Comparison of ENCODE assay signal across 23 cellular contexts in genomic region chr12:57180321-57180989, GRCh38. TPM values are rescaled to one million over a fixed set of nuclear protein-coding genes. Genes with fewer than 3 reads are reported as not detected.
DNase-seq lines count a peak whose midpoint lies in the region; ATAC-seq, FAIRE-seq and TF ChIP-seq lines count a peak whose summit lies in the region.
"Had no signal": no experiment of that assay in that cellular context is flagged by ENCODE, and none has a peak within 500 bp of the region (broad histone marks: within the 10 kb centered on the region; RNA-seq: fewer than 3 reads in every experiment).

No MANE protein-coding gene starts in this region.

- H3K27ac ChIP-seq in AG04450 (ENCODE audit: low read depth, low read length) (peak overlapping the region; percentile 11), HepG2 (ENCODE audit: extremely low read length, insufficient read depth, low read length) (no peak overlapping the region), osteoblast (ENCODE audit: low read depth, low read length) (no peak overlapping the region)
- H3K27ac ChIP-seq: A549 had no signal

- no peak overlapping the region for H3K4me2 ChIP-seq in HepG2 (ENCODE audit: low read depth, low read length)
- H3K4me2 ChIP-seq in osteoblast (ENCODE audit: insufficient read depth, low read length): no peak overlapping the region
- H3K4me2 ChIP-seq: A549, GM23338 had no signal

- H3K4me3 ChIP-seq in AG04450 (ENCODE audit: low read depth, low read length) (no peak overlapping the region), adipocyte (ENCODE audit: low read length) (no peak overlapping the region), HepG2 (replicated peaks in 1 of 3; ENCODE audit: insufficient read depth in 1 of 3, low read depth in 2 of 3, low read length in 3 of 3) (no peak overlapping the region), osteoblast (ENCODE audit: insufficient read depth, low read length) (no peak overlapping the region), lower leg skin (ENCODE audit: low read depth, poor library complexity, severe bottlenecking) (no peak overlapping the region)
- H3K4me3 ChIP-seq: A549, GM23338 had no signal

- ATAC-seq in HepG2 (no peak), HG03175 (IDR thresholded peaks at IDR 0.05; ENCODE audit: unreplicated experiment) (no peak), HG03439 (IDR thresholded peaks at IDR 0.05; ENCODE audit: unreplicated experiment) (no peak)
- ATAC-seq: A549, GM23338, HCT116 had no signal

- H4K20me1 ChIP-seq in HepG2 (ENCODE audit: insufficient read depth, low read length) (no peaks in the 10 kb centered on the region; the same call in 1 of the 2 replicates), osteoblast (ENCODE audit: insufficient read depth, low read length) (peaks cover 58% of the 10 kb centered on the region)

- TF ChIP-seq POLR2A in HepG2 (IDR thresholded peaks at IDR 0.05; ENCODE audit: insufficient read depth in 1 of 2, low read depth in 2 of 2, low read length in 2 of 2) (no peak), lower leg skin (IDR thresholded peaks at IDR 0.05) (no peak)

- no peak for TF ChIP-seq CTCF in AG04450 (IDR thresholded peaks at IDR 0.05; ENCODE audit: low read depth, low read length)
- TF ChIP-seq CTCF in HepG2 (CRISPR knock-in tag; IDR thresholded peaks at IDR 0.05): no peak
- TF ChIP-seq CTCF in osteoblast (IDR thresholded peaks at IDR 0.05; ENCODE audit: extremely low read depth, low read depth, low read length): no peak
- TF ChIP-seq CTCF in lower leg skin (IDR thresholded peaks at IDR 0.05): no peak

- CTCF ChIA-PET in AG04450 (lab: Charles Lee) (interaction anchor here (0.8 to 2.8 kb wide), 3 partner anchors 8 to 57 kb away, joined by 4 to 13 read pairs (median 4); no protein-coding TSS in a partner anchor), HepG2 (lab: Yijun Ruan, JAX; ENCODE audit: low intra/inter-chr PET ratio, low total read pairs) (no interaction called here)

- WGBS in HepG2 (ENCODE audit: low lambda C conversion rate): 100% methylated on average over 14 of the region's 20 CpGs
- 91% methylated on average over 19 to 20 of the region's 20 CpGs for WGBS in lower leg skin, 2 donors

- H2AFZ ChIP-seq in HepG2 (ENCODE audit: low read length) (no peak overlapping the region), osteoblast (ENCODE audit: low read length) (no peak overlapping the region)
- H2AFZ ChIP-seq: GM23338 had no signal

- peaks cover 34% of the 10 kb centered on the region for H3K4me1 ChIP-seq in adipocyte (ENCODE audit: control insufficient read depth, insufficient read depth, low read length)
- H3K4me1 ChIP-seq in HepG2 (ENCODE audit: insufficient read depth, low read length): no peaks in the 10 kb centered on the region
- H3K4me1 ChIP-seq in osteoblast (ENCODE audit: insufficient read depth, low read length): peaks cover 3% of the 10 kb centered on the region
- H3K4me1 ChIP-seq: Caco-2 had no signal

- TF ChIP-seq RAD21 in HepG2 (CRISPR knock-in tag; IDR thresholded peaks at IDR 0.05): no peak

- POLR2A ChIA-PET in AG04450 (lab: Yijun Ruan, JAX) (interaction anchor here (0.6 to 1.4 kb wide), 3 partner anchors 17 to 102 kb away, joined by 3 read pairs; partner anchors contain the start of genes NEMP1 and SHMT2), HepG2 (lab: Yijun Ruan, JAX) (interaction anchor here (0.8 to 4.7 kb wide), 5 partner anchors 31 to 69 kb away, joined by 3 to 36 read pairs (median 5); partner anchors contain the start of genes LRP1, SHMT2 and STAT6)

- H3K79me2 ChIP-seq in HepG2 (ENCODE audit: insufficient read depth, low read length) (no peaks in the 10 kb centered on the region), osteoblast (ENCODE audit: insufficient read depth, low read length) (peaks cover 83% of the 10 kb centered on the region)

- TF ChIP-seq EP300 in HepG2 (IDR thresholded peaks at IDR 0.05; ENCODE audit: low read depth in 2 of 2, low read length in 2 of 2) (no peak), HepG2 (CRISPR knock-in tag; IDR thresholded peaks at IDR 0.05; ENCODE audit: borderline replicate concordance) (no peak)

- no peaks in the 10 kb centered on the region; the same call in 1 of the 2 replicates for H3K9me3 ChIP-seq in AG04450 (ENCODE audit: control insufficient read depth, insufficient read depth, low read length)
- no peaks in the 10 kb centered on the region for H3K9me3 ChIP-seq in adipocyte (ENCODE audit: control insufficient read depth, low read length)
- H3K9me3 ChIP-seq in HepG2 (ENCODE audit: low read length): no peaks in the 10 kb centered on the region
- no peaks in the 10 kb centered on the region for H3K9me3 ChIP-seq in osteoblast (ENCODE audit: low read depth, low read length)
- H3K9me3 ChIP-seq: A549, Caco-2 had no signal

- FAIRE-seq in HepG2 (lab: Jason Lieb, UNC): no peak
- FAIRE-seq: A549, G401.6, GM12892 had no signal

- peaks cover 99% of the 10 kb centered on the region for H3K36me3 ChIP-seq in adipocyte (ENCODE audit: control insufficient read depth, insufficient read depth, low read length, severe bottlenecking)
- H3K36me3 ChIP-seq in HepG2 (replicated peaks in 1 of 2; ENCODE audit: control insufficient read depth in 1 of 2, insufficient read depth in 2 of 2, low read length in 2 of 2): peaks cover 61 to 90% of the 10 kb centered on the region in 2 experiments
- peaks cover 94% of the 10 kb centered on the region for H3K36me3 ChIP-seq in osteoblast (ENCODE audit: insufficient read depth, low read length)

- intact Hi-C loops in HepG2 (cut with micrococcal nuclease; ENCODE audit: unreplicated experiment) (no loop called here), lower leg skin (cut with DNase I; ENCODE audit: low total_unique reads) (loop anchor here (10.0 kb wide), 1 partner anchor 176 kb away; the partner anchor contains the start of gene ZBTB39)

- H3K27me3 ChIP-seq in AG04450 (ENCODE audit: control insufficient read depth, insufficient read depth, low read length) (no peaks in the 10 kb centered on the region), adipocyte (replicated peaks; ENCODE audit: control insufficient read depth, insufficient read depth, low read length) (no peaks in the 10 kb centered on the region), HepG2 (ENCODE audit: control insufficient read depth in 1 of 2, insufficient read depth in 2 of 2, low read length in 2 of 2) (no peaks in the 10 kb centered on the region), osteoblast (ENCODE audit: insufficient read depth, low read length) (no peaks in the 10 kb centered on the region)

- DNase-seq in AG04450 (ENCODE audit: low read depth, low spot score): no peak
- DNase-seq in adipocyte (ENCODE audit: low read depth): no peak
- DNase-seq in HepG2 (ENCODE audit: low spot score): no peak
- DNase-seq in osteoblast (ENCODE audit: insufficient read length, low spot score, missing footprints): peak; percentile 42
- DNase-seq in COLO829 (ENCODE audit: low spot score): no peak
- no peak for DNase-seq in lower leg skin (ENCODE audit: low spot score in 2 of 2)
- DNase-seq: 8988T, ACHN, C1 segment of cervical spinal cord, Caco-2, DMS153, DND-41, H9 had no signal

- H3K9ac ChIP-seq in adipocyte (ENCODE audit: low read length) (peak overlapping the region; percentile 32), HepG2 (ENCODE audit: insufficient read depth, low read depth, low read length) (no peak overlapping the region)

- in situ Hi-C loops in HepG2 (cut with HindIII; ENCODE audit: extremely low pct_ligation_motif_present, low pct_unique_long_range_greater_than_20kb): no loop called here

- TSS peak; percentile 18 for BruUV-seq in HepG2 (replicated peaks; lab: Mats Ljungman, UMichigan)

RNA-seq across cellular contexts. Expression of gene LRP1-AS, which starts 33.0 kb away (rescaled TPM):
- polyA plus RNA-seq in AG04450 (2011; rRNA removed) (not detected in 2 replicates), HepG2 (2011; rRNA removed) (0.20 TPM in 1 of 2 replicates, not detected in the other)
- polyA minus RNA-seq in AG04450 (2011; rRNA and poly(A)+ RNA removed): not detected in 2 replicates
- total RNA-seq in HepG2 (2016; rRNA removed; fragmentation: Illumina TruSeq; extraction: Trizol) (not detected in 2 replicates), osteoblast (not detected in 2 replicates), lower leg skin (not detected)
- not detected in 2 replicates for total RNA-seq in HepG2 (2016; cell fraction: cytosol; rRNA removed; fragmentation: Illumina TruSeq; extraction: Trizol; ENCODE audit: low read depth)
- not detected in 2 replicates for total RNA-seq in HepG2 (2016; cell fraction: insoluble cytoplasmic fraction; rRNA removed; fragmentation: Illumina TruSeq; extraction: Trizol)
- not detected in 2 replicates for total RNA-seq in HepG2 (2016; cell fraction: membrane; rRNA removed; fragmentation: Illumina TruSeq; extraction: Trizol)
- total RNA-seq in HepG2 (2016; cell fraction: nucleus; rRNA removed; fragmentation: Illumina TruSeq; extraction: Trizol): not detected in 2 replicates
- not detected in 2 replicates for polyA plus RNA-seq in HepG2 (2011; cell fraction: cytosol; rRNA removed)
- polyA plus RNA-seq in HepG2 (2011; cell fraction: nucleus; rRNA removed): not detected in 2 replicates
- not detected in 2 replicates for polyA plus RNA-seq in HepG2 (2012)
- not detected in 2 replicates for polyA plus RNA-seq in HepG2 (2016; cell fraction: cytosol; fragmentation: Illumina TruSeq; extraction: Trizol; ENCODE audit: low read depth)
- polyA plus RNA-seq in HepG2 (2016; cell fraction: insoluble cytoplasmic fraction; fragmentation: Illumina TruSeq; extraction: Trizol; ENCODE audit: low read depth): not detected in 2 replicates
- polyA plus RNA-seq in HepG2 (2016; cell fraction: membrane; fragmentation: Illumina TruSeq; extraction: Trizol; ENCODE audit: low read depth): not detected in 2 replicates
- not detected in 2 replicates for polyA plus RNA-seq in HepG2 (2016; cell fraction: nucleus; fragmentation: Illumina TruSeq; extraction: Trizol; ENCODE audit: insufficient read depth, low read depth)
- polyA minus RNA-seq in HepG2 (2011; rRNA and poly(A)+ RNA removed; ENCODE audit: low replicate concordance): not detected in 2 replicates
- polyA minus RNA-seq in HepG2 (2011; cell fraction: cytosol; rRNA and poly(A)+ RNA removed): not detected in 2 replicates
- not detected in 2 replicates for polyA minus RNA-seq in HepG2 (2011; cell fraction: nucleus; rRNA and poly(A)+ RNA removed)
- total RNA-seq: Caco-2; CD4-positive, alpha-beta memory T cell; GM23338; H4; H9 had no signal
- polyA plus RNA-seq: A549; BJ; CD4-positive, alpha-beta memory T cell had no signal

RNA-seq across cellular contexts. Expression of gene NXPH4, which starts 36.1 kb away (rescaled TPM):
- polyA plus RNA-seq in AG04450 (2011; rRNA removed) (0.79 and 1.0 TPM in 2 replicates), HepG2 (2011; rRNA removed) (0.13 and 0.24 TPM in 2 replicates)
- 0.61 and 1.4 TPM in 2 replicates for polyA minus RNA-seq in AG04450 (2011; rRNA and poly(A)+ RNA removed)
- total RNA-seq in HepG2 (2016; rRNA removed; fragmentation: Illumina TruSeq; extraction: Trizol) (not detected in 2 replicates), osteoblast (0.88 and 1.1 TPM in 2 replicates), lower leg skin (10 to 100 TPM; 18.4 to 21.3 (median 19.9) TPM)
- total RNA-seq in HepG2 (2016; cell fraction: cytosol; rRNA removed; fragmentation: Illumina TruSeq; extraction: Trizol; ENCODE audit: low read depth): not detected in 2 replicates
- not detected in 2 replicates for total RNA-seq in HepG2 (2016; cell fraction: insoluble cytoplasmic fraction; rRNA removed; fragmentation: Illumina TruSeq; extraction: Trizol)
- not detected in 2 replicates for total RNA-seq in HepG2 (2016; cell fraction: membrane; rRNA removed; fragmentation: Illumina TruSeq; extraction: Trizol)
- total RNA-seq in HepG2 (2016; cell fraction: nucleus; rRNA removed; fragmentation: Illumina TruSeq; extraction: Trizol): not detected in 2 replicates
- polyA plus RNA-seq in HepG2 (2011; cell fraction: cytosol; rRNA removed): 0.18 and 0.24 TPM in 2 replicates
- polyA plus RNA-seq in HepG2 (2011; cell fraction: nucleus; rRNA removed): 0.54 and 0.55 TPM in 2 replicates
- 1.9 and 2.5 TPM in 2 replicates for polyA plus RNA-seq in HepG2 (2012)
- polyA plus RNA-seq in HepG2 (2016; cell fraction: cytosol; fragmentation: Illumina TruSeq; extraction: Trizol; ENCODE audit: low read depth): not detected in 2 replicates
- polyA plus RNA-seq in HepG2 (2016; cell fraction: insoluble cytoplasmic fraction; fragmentation: Illumina TruSeq; extraction: Trizol; ENCODE audit: low read depth): not detected in 2 replicates
- not detected in 2 replicates for polyA plus RNA-seq in HepG2 (2016; cell fraction: membrane; fragmentation: Illumina TruSeq; extraction: Trizol; ENCODE audit: low read depth)
- polyA plus RNA-seq in HepG2 (2016; cell fraction: nucleus; fragmentation: Illumina TruSeq; extraction: Trizol; ENCODE audit: insufficient read depth, low read depth): not detected in 2 replicates
- polyA minus RNA-seq in HepG2 (2011; rRNA and poly(A)+ RNA removed; ENCODE audit: low replicate concordance): 0.30 and 2.2 TPM in 2 replicates
- not detected in 2 replicates for polyA minus RNA-seq in HepG2 (2011; cell fraction: cytosol; rRNA and poly(A)+ RNA removed)
- polyA minus RNA-seq in HepG2 (2011; cell fraction: nucleus; rRNA and poly(A)+ RNA removed): 0.25 TPM in 1 of 2 replicates, not detected in the other
- total RNA-seq: CD4-positive, alpha-beta memory T cell had no signal
- polyA plus RNA-seq: CD4-positive, alpha-beta memory T cell had no signal

RNA-seq across cellular contexts. Expression of gene SHMT2, which starts 49.1 kb away (rescaled TPM):
- polyA plus RNA-seq in AG04450 (2011; rRNA removed) (266 and 314 TPM in 2 replicates), HepG2 (2011; rRNA removed) (393 and 420 TPM in 2 replicates)
- polyA minus RNA-seq in AG04450 (2011; rRNA and poly(A)+ RNA removed): 213 and 339 TPM in 2 replicates
- total RNA-seq in HepG2 (2016; rRNA removed; fragmentation: Illumina TruSeq; extraction: Trizol) (181 and 184 TPM in 2 replicates), osteoblast (384 and 408 TPM in 2 replicates), lower leg skin (10 to 100 TPM; 62.4 to 71.8 (median 67.4) TPM)
- 34.5 and 40.7 TPM in 2 replicates for total RNA-seq in HepG2 (2016; cell fraction: cytosol; rRNA removed; fragmentation: Illumina TruSeq; extraction: Trizol; ENCODE audit: low read depth)
- 185 and 193 TPM in 2 replicates for total RNA-seq in HepG2 (2016; cell fraction: insoluble cytoplasmic fraction; rRNA removed; fragmentation: Illumina TruSeq; extraction: Trizol)
- total RNA-seq in HepG2 (2016; cell fraction: membrane; rRNA removed; fragmentation: Illumina TruSeq; extraction: Trizol): 86.2 and 91.5 TPM in 2 replicates
- 87.0 and 104 TPM in 2 replicates for total RNA-seq in HepG2 (2016; cell fraction: nucleus; rRNA removed; fragmentation: Illumina TruSeq; extraction: Trizol)
- polyA plus RNA-seq in HepG2 (2011; cell fraction: cytosol; rRNA removed): 388 and 543 TPM in 2 replicates
- polyA plus RNA-seq in HepG2 (2011; cell fraction: nucleus; rRNA removed): 527 and 559 TPM in 2 replicates
- 193 and 317 TPM in 2 replicates for polyA plus RNA-seq in HepG2 (2012)
- polyA plus RNA-seq in HepG2 (2016; cell fraction: cytosol; fragmentation: Illumina TruSeq; extraction: Trizol; ENCODE audit: low read depth): 47.3 and 51.9 TPM in 2 replicates
- 228 and 257 TPM in 2 replicates for polyA plus RNA-seq in HepG2 (2016; cell fraction: insoluble cytoplasmic fraction; fragmentation: Illumina TruSeq; extraction: Trizol; ENCODE audit: low read depth)
- polyA plus RNA-seq in HepG2 (2016; cell fraction: membrane; fragmentation: Illumina TruSeq; extraction: Trizol; ENCODE audit: low read depth): 85.7 and 97.2 TPM in 2 replicates
- 161 and 174 TPM in 2 replicates for polyA plus RNA-seq in HepG2 (2016; cell fraction: nucleus; fragmentation: Illumina TruSeq; extraction: Trizol; ENCODE audit: insufficient read depth, low read depth)
- polyA minus RNA-seq in HepG2 (2011; rRNA and poly(A)+ RNA removed; ENCODE audit: low replicate concordance): 452 and 685 TPM in 2 replicates
- polyA minus RNA-seq in HepG2 (2011; cell fraction: cytosol; rRNA and poly(A)+ RNA removed): 216 and 224 TPM in 2 replicates
- polyA minus RNA-seq in HepG2 (2011; cell fraction: nucleus; rRNA and poly(A)+ RNA removed): 130 and 151 TPM in 2 replicates

RNA-seq across cellular contexts. Expression of gene LRP1, which starts 52.2 kb away (rescaled TPM):
- polyA plus RNA-seq in AG04450 (2011; rRNA removed) (49.9 and 95.0 TPM in 2 replicates), HepG2 (2011; rRNA removed) (30.8 and 33.6 TPM in 2 replicates)
- polyA minus RNA-seq in AG04450 (2011; rRNA and poly(A)+ RNA removed): 264 and 395 TPM in 2 replicates
- total RNA-seq in HepG2 (2016; rRNA removed; fragmentation: Illumina TruSeq; extraction: Trizol) (14.7 and 16.5 TPM in 2 replicates), osteoblast (744 and 789 TPM in 2 replicates), lower leg skin (100 to 1,000 TPM in 2 of 4 donors, 10 to 100 TPM in 2; 93.4 to 156 (median 101) TPM)
- total RNA-seq in HepG2 (2016; cell fraction: cytosol; rRNA removed; fragmentation: Illumina TruSeq; extraction: Trizol; ENCODE audit: low read depth): 7.0 and 7.1 TPM in 2 replicates
- 12.6 and 13.0 TPM in 2 replicates for total RNA-seq in HepG2 (2016; cell fraction: insoluble cytoplasmic fraction; rRNA removed; fragmentation: Illumina TruSeq; extraction: Trizol)
- total RNA-seq in HepG2 (2016; cell fraction: membrane; rRNA removed; fragmentation: Illumina TruSeq; extraction: Trizol): 9.7 and 10.2 TPM in 2 replicates
- total RNA-seq in HepG2 (2016; cell fraction: nucleus; rRNA removed; fragmentation: Illumina TruSeq; extraction: Trizol): 47.7 and 58.7 TPM in 2 replicates
- polyA plus RNA-seq in HepG2 (2011; cell fraction: cytosol; rRNA removed): 30.4 and 39.0 TPM in 2 replicates
- polyA plus RNA-seq in HepG2 (2011; cell fraction: nucleus; rRNA removed): 188 and 243 TPM in 2 replicates
- 92.4 and 98.3 TPM in 2 replicates for polyA plus RNA-seq in HepG2 (2012)
- 2.5 TPM in 2 replicates for polyA plus RNA-seq in HepG2 (2016; cell fraction: cytosol; fragmentation: Illumina TruSeq; extraction: Trizol; ENCODE audit: low read depth)
- 11.6 and 18.1 TPM in 2 replicates for polyA plus RNA-seq in HepG2 (2016; cell fraction: insoluble cytoplasmic fraction; fragmentation: Illumina TruSeq; extraction: Trizol; ENCODE audit: low read depth)
- 4.9 TPM in 2 replicates for polyA plus RNA-seq in HepG2 (2016; cell fraction: membrane; fragmentation: Illumina TruSeq; extraction: Trizol; ENCODE audit: low read depth)
- 95.2 and 99.3 TPM in 2 replicates for polyA plus RNA-seq in HepG2 (2016; cell fraction: nucleus; fragmentation: Illumina TruSeq; extraction: Trizol; ENCODE audit: insufficient read depth, low read depth)
- polyA minus RNA-seq in HepG2 (2011; rRNA and poly(A)+ RNA removed; ENCODE audit: low replicate concordance): 6.6 and 218 TPM in 2 replicates
- polyA minus RNA-seq in HepG2 (2011; cell fraction: cytosol; rRNA and poly(A)+ RNA removed): 92.2 and 104 TPM in 2 replicates
- 85.0 and 102 TPM in 2 replicates for polyA minus RNA-seq in HepG2 (2011; cell fraction: nucleus; rRNA and poly(A)+ RNA removed)
